ENCODE assay signal across 7 cellular contexts in genomic region chr17:30831663-30832437, GRCh38.
DNase-seq lines count a peak whose midpoint lies in the region; ATAC-seq and TF ChIP-seq lines count a peak whose summit lies in the region.

Gene ATAD5, plus strand, starts transcription at chr17:30831966. Its CDS starts 382 bp downstream, at chr17:30832348.

- peak; percentile 38 for ATAC-seq in GM18519 (IDR thresholded peaks at IDR 0.05; ENCODE audit: low FRiP score, unreplicated experiment)
- ATAC-seq in HG03442 (IDR thresholded peaks at IDR 0.05; ENCODE audit: unreplicated experiment), result peak; percentile 64

- no peak for TF ChIP-seq CTCF in choroid plexus epithelial cell (conservative IDR thresholded peaks at IDR 0.05; ENCODE audit: low read depth, low read length)

- H3K4me3 ChIP-seq in choroid plexus epithelial cell (ENCODE audit: low read depth, low read length), result peak within 1 kb of the TSS; percentile 95

- peak; percentile 78 for DNase-seq in NCI-H524 treated with DMSO at 0.1 percent for 48 hours (lab: John Stamatoyannopoulos, UW)
- DNase-seq in activated CD4-positive, alpha-beta T cell treated with anti-CD3 and anti-CD28 coated beads for 24 hours (ENCODE audit: low read depth in 2 of 2), result peak; percentile 78 to 88
- peak; percentile 93 for DNase-seq in choroid plexus epithelial cell (ENCODE audit: low read depth)
- peak; percentile 91 for DNase-seq in kidney tubule cell (ENCODE audit: low spot score)
- peak; percentile 76 to 85 for DNase-seq in stimulated activated CD4-positive, alpha-beta T cell treated with anti-CD3 and anti-CD28 coated beads, Interleukin-15, amount 100 ng/mL, for 48 hours (ENCODE audit: low read depth in 2 of 2)

Comparison
In these comparisons a context has a peak if more than half of its experiments do, and no peak if none do; other contexts are left out.
1. Peak in every context shown above with its lines: DNase-seq, ATAC-seq and H3K4me3 ChIP-seq.